In the genomic region with DNA sequence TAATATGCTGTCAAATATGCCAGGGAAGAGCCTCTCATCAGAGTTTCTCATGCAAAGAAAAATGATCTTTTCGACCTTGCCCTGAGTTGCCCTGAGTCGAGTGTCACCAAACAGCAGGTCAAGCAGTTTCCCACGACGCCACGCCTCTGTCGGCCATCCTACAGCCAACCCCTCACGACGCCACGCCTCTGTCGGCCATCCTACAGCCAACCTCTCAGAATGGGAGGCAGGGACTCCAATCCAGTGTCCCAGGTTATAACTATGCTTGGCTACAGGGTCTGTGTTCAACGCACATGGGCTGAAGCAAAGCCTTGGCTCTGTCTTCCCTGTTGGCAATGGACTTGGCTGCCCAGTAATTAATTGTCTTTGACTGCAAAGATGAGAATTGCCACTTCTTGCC, we compare ENCODE assay signal across 1 cellular context.
TF ChIP-seq lines count a peak whose summit lies in the region.

No MANE protein-coding gene starts in this region.

TF ChIP-seq in IMR-90, 13 proteins besides CTCF, POLR2A, EP300 and RAD21 (continued from another document):
- TF ChIP-seq, protein P1, sequence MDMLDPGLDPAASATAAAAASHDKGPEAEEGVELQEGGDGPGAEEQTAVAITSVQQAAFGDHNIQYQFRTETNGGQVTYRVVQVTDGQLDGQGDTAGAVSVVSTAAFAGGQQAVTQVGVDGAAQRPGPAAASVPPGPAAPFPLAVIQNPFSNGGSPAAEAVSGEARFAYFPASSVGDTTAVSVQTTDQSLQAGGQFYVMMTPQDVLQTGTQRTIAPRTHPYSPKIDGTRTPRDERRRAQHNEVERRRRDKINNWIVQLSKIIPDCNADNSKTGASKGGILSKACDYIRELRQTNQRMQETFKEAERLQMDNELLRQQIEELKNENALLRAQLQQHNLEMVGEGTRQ (IDR thresholded peaks at IDR 0.05; ENCODE audit: low read depth, low read length) = no peak
TF ChIP-seq in IMR-90: peak in this region for 0.
